ENCODE assay signal across 17 cellular contexts in the genomic region with DNA sequence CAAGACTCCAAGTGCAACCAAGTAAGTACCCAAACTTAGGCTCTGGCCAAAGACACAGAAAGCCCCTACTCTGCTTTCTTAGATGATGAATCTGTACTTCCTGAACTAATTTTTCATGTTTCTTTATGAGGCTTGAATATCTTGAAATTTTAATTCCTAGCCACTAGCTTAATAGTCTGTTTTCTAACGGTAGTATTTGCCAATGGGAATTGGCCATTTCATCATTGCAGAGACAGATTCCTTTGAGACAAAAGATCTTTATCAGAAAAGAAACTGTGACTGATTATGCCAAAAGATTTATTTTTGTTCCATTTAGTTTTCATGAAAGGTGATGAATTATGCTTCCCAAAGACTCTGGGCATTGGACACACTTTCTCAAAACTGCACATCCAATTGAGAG. TPM values are rescaled to one million over a fixed set of nuclear protein-coding genes. Genes with fewer than 3 reads are reported as not detected.
DNase-seq lines count a peak whose midpoint lies in the region; ATAC-seq, FAIRE-seq and TF ChIP-seq lines count a peak whose summit lies in the region.
"Had no signal": no experiment of that assay in that cellular context is flagged by ENCODE, and none has a peak within 500 bp of the region (broad histone marks: within the 10 kb centered on the region; RNA-seq: fewer than 3 reads in every experiment).

No MANE protein-coding gene starts in this region.

- WGBS in A549 (ENCODE audit: missing lambda C conversion rate): 70% methylated on average over 1 of the region's 1 CpG

- no peaks in the 10 kb centered on the region for H3K27me3 Mint-ChIP-seq in T-helper 17 cell
- H3K27me3 Mint-ChIP-seq in central memory CD8-positive, alpha-beta T cell: no peaks in the 10 kb centered on the region
- H3K27me3 Mint-ChIP-seq: memory B cell had no signal

- H3K36me3 Mint-ChIP-seq in T-helper 17 cell (ENCODE audit: low read depth): peaks cover 27% of the 10 kb centered on the region
- H3K36me3 Mint-ChIP-seq in central memory CD8-positive, alpha-beta T cell (ENCODE audit: insufficient read depth): peaks cover 87% of the 10 kb centered on the region

- FAIRE-seq in A549 (lab: Jason Lieb, UNC): no peak
- FAIRE-seq: GM12891, H54 had no signal

- ATAC-seq in A549 (no peak), T-helper 17 cell (peak; percentile 5)
- ATAC-seq in central memory CD8-positive, alpha-beta T cell (replicated peaks; ENCODE audit: extremely low read depth, poor library complexity, severe bottlenecking): no peak
- ATAC-seq: gastrocnemius medialis, upper lobe of right lung had no signal

- intact Hi-C loops in A673 (cut with micrococcal nuclease; ENCODE audit: unreplicated experiment): no loop called here

- no peak for TF ChIP-seq EP300 in A549 (IDR thresholded peaks at IDR 0.05)

- peaks cover 87% of the 10 kb centered on the region for H3K4me1 Mint-ChIP-seq in T-helper 17 cell
- H3K4me1 Mint-ChIP-seq in central memory CD8-positive, alpha-beta T cell: peaks cover 90% of the 10 kb centered on the region

- H3K4me1 ChIP-seq in A549: peaks cover 20% of the 10 kb centered on the region
- H3K4me1 ChIP-seq in A673 (ENCODE audit: insufficient read depth, low read length, poor library complexity, severe bottlenecking): peaks cover 86% of the 10 kb centered on the region

- POLR2A ChIA-PET in A549 (lab: Yijun Ruan, JAX): no interaction called here
- POLR2A ChIA-PET in A673 (lab: Charles Lee; ENCODE audit: low non-redundant PET): no interaction called here

- no peak for TF ChIP-seq CTCF in A549 (IDR thresholded peaks at IDR 0.05)
- TF ChIP-seq CTCF in A673 (conservative IDR thresholded peaks at IDR 0.05; ENCODE audit: low read depth, low read length): no peak
- no peak for TF ChIP-seq CTCF in brain microvascular endothelial cell (IDR thresholded peaks at IDR 0.05; ENCODE audit: low read depth, low read length, missing control alignments)

- no peaks in the 10 kb centered on the region for H3K9me3 Mint-ChIP-seq in central memory CD8-positive, alpha-beta T cell
- H3K9me3 Mint-ChIP-seq: memory B cell, nephron progenitor cell had no signal

- H3K36me3 ChIP-seq in A673 (ENCODE audit: insufficient read depth, low read length, poor library complexity, severe bottlenecking): no peaks in the 10 kb centered on the region
- no peaks in the 10 kb centered on the region for H3K36me3 ChIP-seq in brain microvascular endothelial cell (replicated peaks)
- H3K36me3 ChIP-seq: gastrocnemius medialis, upper lobe of right lung had no signal

- no peaks in the 10 kb centered on the region for H3K27me3 ChIP-seq in A673 (replicated peaks; ENCODE audit: insufficient read depth, low read depth, low read length, poor library complexity)
- no peaks in the 10 kb centered on the region for H3K27me3 ChIP-seq in brain microvascular endothelial cell (replicated peaks)
- H3K27me3 ChIP-seq: dorsolateral prefrontal cortex, gastrocnemius medialis, upper lobe of right lung had no signal

- H3K4me3 ChIP-seq in A549 (no peak overlapping the region), A673 (ENCODE audit: low read depth, low read length, poor library complexity, severe bottlenecking) (no peak overlapping the region), brain microvascular endothelial cell (ENCODE audit: low read depth, low read length) (no peak overlapping the region)
- H3K4me3 ChIP-seq: dorsolateral prefrontal cortex, gastrocnemius medialis, upper lobe of right lung had no signal

- H3K9me3 ChIP-seq in A549 (no peaks in the 10 kb centered on the region), A673 (ENCODE audit: low read depth, low read length, poor library complexity, severe bottlenecking) (no peaks in the 10 kb centered on the region), T-helper 17 cell (ENCODE audit: control insufficient read depth, low read length, poor library complexity, severe bottlenecking) (no peaks in the 10 kb centered on the region)
- H3K9me3 ChIP-seq: gastrocnemius medialis, upper lobe of right lung had no signal

- DNase-seq in A549 (ENCODE audit: low read depth in 1 of 2, low spot score in 1 of 2) (no peak), A673 (ENCODE audit: low spot score) (peak; percentile 58), T-helper 17 cell (no peak), cerebellum (ENCODE audit: low spot score) (no peak), brain microvascular endothelial cell (no peak), glomerular visceral epithelial cell (ENCODE audit: extremely low spot score) (no peak)
- DNase-seq in central memory CD8-positive, alpha-beta T cell (ENCODE audit: low spot score in 2 of 2): no peak
- DNase-seq: activated CD8-positive, alpha-beta memory T cell treated with anti-CD3 and anti-CD28 coated beads, Interleukin-2, amount 50 U/mL, for 48 hours; DMS 273 treated with DMSO at 0.1 percent for 48 hours; dorsolateral prefrontal cortex; gastrocnemius medialis; NCI-H1105 treated with DMSO at 0.1 percent for 48 hours; nephron progenitor cell; upper lobe of right lung had no signal

- no peak overlapping the region for H3K4me2 ChIP-seq in A549

- H3K27ac ChIP-seq in A549 (peak overlapping the region; percentile 27 to 48; a peak in 5 of 6 replicates), A673 (ENCODE audit: low read depth, low read length, poor library complexity, severe bottlenecking) (peak overlapping the region; percentile 47), brain microvascular endothelial cell (no peak overlapping the region)
- H3K27ac ChIP-seq: dorsolateral prefrontal cortex, gastrocnemius medialis, upper lobe of right lung had no signal

- peak overlapping the region; percentile 100 for H3K27ac Mint-ChIP-seq in T-helper 17 cell
- peak overlapping the region; percentile 100 for H3K27ac Mint-ChIP-seq in central memory CD8-positive, alpha-beta T cell (ENCODE audit: low read depth)
- H3K27ac Mint-ChIP-seq: memory B cell, nephron progenitor cell had no signal

- in situ Hi-C loops in brain microvascular endothelial cell (cut with HindIII; ENCODE audit: low pct_ligation_motif_present, low sequenced_read_pairs): no loop called here

- TF ChIP-seq RAD21 in A549 (conservative IDR thresholded peaks at IDR 0.05 in 1 of 2, IDR thresholded peaks at IDR 0.05 in 1 of 2): no peak

- H3K4me3 Mint-ChIP-seq in T-helper 17 cell: peak overlapping the region; percentile 94
- H3K4me3 Mint-ChIP-seq in central memory CD8-positive, alpha-beta T cell: peak overlapping the region; percentile 77
- H3K4me3 Mint-ChIP-seq: memory B cell, nephron progenitor cell had no signal

- BruUV-seq in A673 (replicated peaks; lab: Mats Ljungman, UMichigan): no TSS peak

- no peak for TF ChIP-seq POLR2A in A549 (IDR thresholded peaks at IDR 0.05; ENCODE audit: low read length)

- CTCF ChIA-PET in A549 (lab: Yijun Ruan, JAX): interaction anchor here (1.0 to 5.2 kb wide), 5 partner anchors 12 to 312 kb away, joined by 3 to 45 read pairs (median 9); no protein-coding TSS in a partner anchor
- CTCF ChIA-PET in A673 (lab: Charles Lee): no interaction called here

TF ChIP-seq in A549, 52 proteins besides CTCF, POLR2A, EP300 and RAD21:
- no peak for TF ChIP-seq ZFP36 (IDR thresholded peaks at IDR 0.05; ENCODE audit: borderline replicate concordance, partially characterized antibody)
- TF ChIP-seq FOXS1 (CRISPR knock-in tag; IDR thresholded peaks at IDR 0.05): no peak
- no peak for TF ChIP-seq CBX2 (IDR thresholded peaks at IDR 0.05; ENCODE audit: borderline replicate concordance, low read depth)

RNA-seq across cellular contexts. Expression of a gene that starts 48.7 kb away (rescaled TPM):
- polyA plus RNA-seq in A549 (2011; rRNA removed) (458 and 474 TPM in 2 replicates), A549 (2017; fragmentation: RNase III; extraction: RNeasy Plus Mini Kit Qiagen cat#74134 plus additional on column Dnase treatment) (314 to 317 TPM (median 317 TPM) in 3 replicates)
- polyA plus RNA-seq in A549 (2012; cell fraction: cytosol; rRNA removed): 417 and 429 TPM in 2 replicates
- 241 and 387 TPM in 2 replicates for polyA plus RNA-seq in A549 (2012; cell fraction: nucleus; rRNA removed)
- polyA minus RNA-seq in A549 (2011; rRNA and poly(A)+ RNA removed): 144 and 183 TPM in 2 replicates
- total RNA-seq in A673 (2021) (224 and 261 TPM in 2 replicates), T-helper 17 cell (10 to 100 TPM; 95.4 to 96.0 TPM), cerebellum (77.2 TPM)

RNA-seq across cellular contexts. Expression of a gene that starts 57.8 kb away (rescaled TPM):
- polyA plus RNA-seq in A549 (2011; rRNA removed) (58.3 and 75.0 TPM in 2 replicates), A549 (2017; fragmentation: RNase III; extraction: RNeasy Plus Mini Kit Qiagen cat#74134 plus additional on column Dnase treatment) (63.4 to 70.7 TPM (median 66.5 TPM) in 3 replicates)
- 70.0 and 92.8 TPM in 2 replicates for polyA plus RNA-seq in A549 (2012; cell fraction: cytosol; rRNA removed)
- 89.5 and 91.0 TPM in 2 replicates for polyA plus RNA-seq in A549 (2012; cell fraction: nucleus; rRNA removed)
- polyA minus RNA-seq in A549 (2011; rRNA and poly(A)+ RNA removed): 57.6 and 74.4 TPM in 2 replicates
- total RNA-seq in A673 (2021) (36.6 and 40.7 TPM in 2 replicates), T-helper 17 cell (10 to 100 TPM; 12.3 to 19.0 TPM), cerebellum (6.1 TPM)
